Comparison of ENCODE assay signal across 18 cellular contexts in genomic region chr1:24978383-24979032, GRCh38. TPM values are rescaled to one million over a fixed set of nuclear protein-coding genes. Genes with fewer than 3 reads are reported as not detected.
DNase-seq lines count a peak whose midpoint lies in the region; ATAC-seq, FAIRE-seq and TF ChIP-seq lines count a peak whose summit lies in the region.
"Had no signal": no experiment of that assay in that cellular context is flagged by ENCODE, and none has a peak within 500 bp of the region (broad histone marks: within the 10 kb centered on the region; RNA-seq: fewer than 3 reads in every experiment).

No MANE protein-coding gene starts in this region.

- CTCF ChIA-PET in naive thymus-derived CD4-positive, alpha-beta T cell (lab: Charles Lee): interaction anchor here (0.9 to 1.1 kb wide), 2 partner anchors 9 to 59 kb away, joined by 4 to 7 read pairs; no protein-coding TSS in a partner anchor

- no peaks in the 10 kb centered on the region for H3K27me3 Mint-ChIP-seq in activated CD4-positive, alpha-beta T cell treated with anti-CD3 and anti-CD28 coated beads, Interleukin-2, amount 10 ng/mL, durations not matched to agents 24 days and 14 days
- H3K27me3 Mint-ChIP-seq in naive thymus-derived CD4-positive, alpha-beta T cell: no peaks in the 10 kb centered on the region

- H3K27me3 ChIP-seq in naive thymus-derived CD4-positive, alpha-beta T cell (ENCODE audit: control insufficient read depth in 2 of 2, insufficient read depth in 2 of 2, low read length in 2 of 2): no peaks in the 10 kb centered on the region

- peaks cover 0 to 23% (median 13%) of the 10 kb centered on the region in 3 experiments for H3K9me3 ChIP-seq in naive thymus-derived CD4-positive, alpha-beta T cell (ENCODE audit: control insufficient read depth in 2 of 3, low read length in 3 of 3)

- peaks cover 27% of the 10 kb centered on the region for H3K36me3 Mint-ChIP-seq in activated CD4-positive, alpha-beta T cell treated with anti-CD3 and anti-CD28 coated beads, Interleukin-2, amount 10 ng/mL, durations not matched to agents 24 days and 14 days (ENCODE audit: low read depth)
- H3K36me3 Mint-ChIP-seq in naive thymus-derived CD4-positive, alpha-beta T cell: peaks cover 0 to 35% (median 19%) of the 10 kb centered on the region in 5 donors

- peaks cover 64% of the 10 kb centered on the region for H3K4me1 Mint-ChIP-seq in activated CD4-positive, alpha-beta T cell treated with anti-CD3 and anti-CD28 coated beads, Interleukin-2, amount 10 ng/mL, durations not matched to agents 24 days and 14 days
- peaks cover 50 to 78% (median 75%) of the 10 kb centered on the region in 7 donors for H3K4me1 Mint-ChIP-seq in naive thymus-derived CD4-positive, alpha-beta T cell

- FAIRE-seq in D721Med (lab: Jason Lieb, UNC): no peak
- FAIRE-seq: endothelial cell of umbilical vein had no signal

- H3K9me3 Mint-ChIP-seq in activated CD4-positive, alpha-beta T cell treated with anti-CD3 and anti-CD28 coated beads, Interleukin-2, amount 10 ng/mL, durations not matched to agents 24 days and 14 days: peaks cover 31% of the 10 kb centered on the region
- H3K9me3 Mint-ChIP-seq in naive thymus-derived CD4-positive, alpha-beta T cell: peaks cover 7 to 34% (median 21%) of the 10 kb centered on the region in 11 donors

- ATAC-seq in naive thymus-derived CD4-positive, alpha-beta T cell: peak; percentile 13
- ATAC-seq in GM19397 (IDR thresholded peaks at IDR 0.05; ENCODE audit: unreplicated experiment): no peak

- H3K27ac ChIP-seq in naive thymus-derived CD4-positive, alpha-beta T cell (ENCODE audit: low read depth, low read length): no peak overlapping the region
- H3K27ac ChIP-seq: C4-2B, thoracic aorta had no signal

- DNase-seq in activated CD4-positive, alpha-beta T cell treated with anti-CD3 and anti-CD28 coated beads, Interleukin-2, amount 10 ng/mL, durations not matched to agents 24 days and 14 days: no peak
- DNase-seq in activated CD4-positive, alpha-beta T cell treated with anti-CD3 and anti-CD28 coated beads, Interleukin-2, amount 50 U/mL, for 4 hours: no peak
- DNase-seq in GDM1 (lab: John Stamatoyannopoulos, UW) (peak; percentile 24), NOMO-1 treated with DMSO at 0.1 percent for 48 hours (lab: John Stamatoyannopoulos, UW; ENCODE audit: unreplicated experiment) (peak; percentile 56), hippocampal formation (lab: John Stamatoyannopoulos, UW) (no peak), D721Med (ENCODE audit: insufficient read length, low spot score) (no peak)
- no peak for DNase-seq in naive thymus-derived CD4-positive, alpha-beta T cell
- DNase-seq: activated CD4-positive, CD25-positive, alpha-beta regulatory T cell; DMS53; NCI-H1105; NCI-H526; occipital lobe; SHP77; stimulated activated CD8-positive, alpha-beta memory T cell treated with anti-CD3 and anti-CD28 coated beads, Interleukin-4, amount 100 ng/mL, for 48 hours had no signal

- no peak overlapping the region for H3K4me3 ChIP-seq in naive thymus-derived CD4-positive, alpha-beta T cell (ENCODE audit: low read length)
- H3K4me3 ChIP-seq: thoracic aorta had no signal

- no peaks in the 10 kb centered on the region for H3K36me3 ChIP-seq in naive thymus-derived CD4-positive, alpha-beta T cell (ENCODE audit: control insufficient read depth in 2 of 3, insufficient read depth in 3 of 3, low read length in 3 of 3)
- H3K36me3 ChIP-seq: thoracic aorta had no signal

- TF ChIP-seq CTCF in D721Med (IDR thresholded peaks at IDR 0.05; ENCODE audit: insufficient read depth, missing control alignments): no peak

- H3K27ac Mint-ChIP-seq in activated CD4-positive, alpha-beta T cell treated with anti-CD3 and anti-CD28 coated beads, Interleukin-2, amount 10 ng/mL, durations not matched to agents 24 days and 14 days: peak overlapping the region; percentile 14
- H3K27ac Mint-ChIP-seq in naive thymus-derived CD4-positive, alpha-beta T cell: peak overlapping the region; percentile 24 to 89 (median 71)

- peaks cover 19 to 51% of the 10 kb centered on the region in 2 donors for H3K4me1 ChIP-seq in naive thymus-derived CD4-positive, alpha-beta T cell (ENCODE audit: control insufficient read depth in 2 of 2, insufficient read depth in 2 of 2, low read length in 2 of 2)

- peak overlapping the region; percentile 11 for H3K4me3 Mint-ChIP-seq in activated CD4-positive, alpha-beta T cell treated with anti-CD3 and anti-CD28 coated beads, Interleukin-2, amount 10 ng/mL, durations not matched to agents 24 days and 14 days
- H3K4me3 Mint-ChIP-seq in naive thymus-derived CD4-positive, alpha-beta T cell: peak overlapping the region in 4 of 10 donors; percentile 13 to 56 (median 26)

- intact Hi-C loops in activated CD4-positive, alpha-beta T cell treated with anti-CD3 and anti-CD28 coated beads, Interleukin-2, amount 10 ng/mL, durations not matched to agents 24 days and 14 days (cut with micrococcal nuclease): no loop called here
- intact Hi-C loops in naive thymus-derived CD4-positive, alpha-beta T cell (cut with micrococcal nuclease): no loop called here

- POLR2A ChIA-PET in naive thymus-derived CD4-positive, alpha-beta T cell (lab: Charles Lee): interaction anchor here (1.1 to 2.0 kb wide), 6 partner anchors 8 to 19 kb away, joined by 3 to 6 read pairs (median 4); no protein-coding TSS in a partner anchor

RNA-seq across cellular contexts. Expression of gene RUNX3, which starts 48.4 kb away (rescaled TPM):
- total RNA-seq in activated CD4-positive, alpha-beta T cell treated with anti-CD3 and anti-CD28 coated beads, Interleukin-2, amount 10 ng/mL, durations not matched to agents 24 days and 14 days: 110 and 112 TPM in 2 replicates
- 100 to 1,000 TPM in 2 of 5 experiments, 10 to 100 TPM in 3; 71.4 to 135 (median 96.9) TPM for total RNA-seq in naive thymus-derived CD4-positive, alpha-beta T cell
- polyA plus RNA-seq in naive thymus-derived CD4-positive, alpha-beta T cell: 10 to 100 TPM; 14.2 to 25.8 TPM
- total RNA-seq: endothelial cell of umbilical vein had no signal
- polyA plus RNA-seq: endothelial cell of umbilical vein had no signal

Comparison
In these comparisons a context has a peak if more than half of its experiments do, and no peak if none do; other contexts are left out.
1. DNase-seq: peak in GDM1 (single experiment) and NOMO-1 treated with DMSO at 0.1 percent for 48 hours (single experiment); none in activated CD4-positive, alpha-beta T cell treated with anti-CD3 and anti-CD28 coated beads, Interleukin-2, amount 10 ng/mL, durations not matched to agents 24 days and 14 days (single experiment), activated CD4-positive, alpha-beta T cell treated with anti-CD3 and anti-CD28 coated beads, Interleukin-2, amount 50 U/mL, for 4 hours (0 of 2), naive thymus-derived CD4-positive, alpha-beta T cell (0 of 9), hippocampal formation (0 of 2) and D721Med (single experiment).